In the genomic region with DNA sequence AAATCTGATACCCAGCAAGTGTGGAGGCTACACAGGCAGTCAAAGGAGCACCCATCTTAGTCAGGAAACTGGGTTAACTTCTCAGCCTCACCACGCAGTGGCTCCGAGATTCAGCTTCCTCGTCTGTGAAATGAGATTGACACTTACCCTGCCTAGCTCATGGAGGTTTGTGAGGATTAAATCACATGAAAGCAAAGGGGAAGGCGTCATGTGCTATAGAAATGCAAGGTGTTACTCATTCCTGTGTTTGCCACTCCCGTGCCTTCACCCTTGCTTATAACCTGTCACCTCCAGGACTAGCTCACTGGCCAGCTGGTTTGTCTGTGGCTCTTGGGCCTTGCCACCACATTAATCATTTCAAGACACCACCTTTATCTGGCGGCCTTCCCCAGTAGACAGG, we compare ENCODE assay signal across 12 cellular contexts.
DNase-seq lines count a peak whose midpoint lies in the region; ATAC-seq and TF ChIP-seq lines count a peak whose summit lies in the region.
"Had no signal": no experiment of that assay in that cellular context is flagged by ENCODE, and none has a peak within 500 bp of the region (broad histone marks: within the 10 kb centered on the region; RNA-seq: fewer than 3 reads in every experiment).

No MANE protein-coding gene starts in this region.

- peaks cover 71% of the 10 kb centered on the region for H3K4me1 ChIP-seq in vagina

- no peaks in the 10 kb centered on the region for H3K9me3 Mint-ChIP-seq in stimulated activated naive CD8-positive, alpha-beta T cell treated with anti-CD3 and anti-CD28 coated beads, Interleukin-15, amount 100 ng/mL, for 72 hours
- no peaks in the 10 kb centered on the region for H3K9me3 Mint-ChIP-seq in immature natural killer cell
- H3K9me3 Mint-ChIP-seq: T-cell had no signal

- no peaks in the 10 kb centered on the region for H3K27me3 ChIP-seq in vagina
- H3K27me3 ChIP-seq: testis had no signal

- H3K4me1 Mint-ChIP-seq in stimulated activated naive CD8-positive, alpha-beta T cell treated with anti-CD3 and anti-CD28 coated beads, Interleukin-15, amount 100 ng/mL, for 72 hours = peaks cover 33% of the 10 kb centered on the region
- H3K4me1 Mint-ChIP-seq in immature natural killer cell = peaks cover 39 to 52% of the 10 kb centered on the region in 2 donors

- no peak for DNase-seq in stimulated activated naive CD8-positive, alpha-beta T cell treated with anti-CD3 and anti-CD28 coated beads, Interleukin-15, Interleukin-2, amounts not matched to agents 100 U/mL and 50 U/mL, for 24 hours
- no peak for DNase-seq in stimulated activated naive CD8-positive, alpha-beta T cell treated with anti-CD3 and anti-CD28 coated beads, Interleukin-15, amount 100 ng/mL, for 72 hours
- DNase-seq in SW480 (ENCODE audit: low spot score) = peak; percentile 16
- peak; percentile 49 to 58 (median 56) for DNase-seq in immature natural killer cell
- DNase-seq in vagina (ENCODE audit: extremely low spot score in 2 of 2) = no peak
- DNase-seq: activated T-cell treated with anti-CD3 and anti-CD28 coated beads, Interleukin-2, amount 50 U/mL, for 48 hours; NCI-H1417 treated with DMSO at 0.1 percent for 48 hours; testis had no signal

- H3K4me3 ChIP-seq in vagina = no peak overlapping the region
- H3K4me3 ChIP-seq: testis had no signal

- peak overlapping the region; percentile 70 for H3K27ac ChIP-seq in vagina
- H3K27ac ChIP-seq: testis had no signal

- H3K9me3 ChIP-seq in vagina = no peaks in the 10 kb centered on the region
- H3K9me3 ChIP-seq: testis had no signal

- ATAC-seq in stimulated activated naive CD8-positive, alpha-beta T cell treated with anti-CD3 and anti-CD28 coated beads, Interleukin-15, Interleukin-2, amounts not matched to agents 100 U/mL and 50 U/mL, for 24 hours = peak; percentile 5
- no peak for ATAC-seq in stimulated activated naive CD8-positive, alpha-beta T cell treated with anti-CD3 and anti-CD28 coated beads, Interleukin-15, amount 100 ng/mL, for 72 hours
- ATAC-seq in HG03108 (IDR thresholded peaks at IDR 0.05; ENCODE audit: unreplicated experiment) (no peak), HG02884 (IDR thresholded peaks at IDR 0.05; ENCODE audit: unreplicated experiment) (no peak), GM18867 (IDR thresholded peaks at IDR 0.05; ENCODE audit: unreplicated experiment) (no peak)
- ATAC-seq: T-cell had no signal

- peaks cover 6 to 18% (median 16%) of the 10 kb centered on the region in 3 donors for H3K36me3 Mint-ChIP-seq in immature natural killer cell

- no peaks in the 10 kb centered on the region for H3K27me3 Mint-ChIP-seq in stimulated activated naive CD8-positive, alpha-beta T cell treated with anti-CD3 and anti-CD28 coated beads, Interleukin-15, amount 100 ng/mL, for 72 hours
- peaks cover 0 to 4% (median 2%) of the 10 kb centered on the region in 3 donors for H3K27me3 Mint-ChIP-seq in immature natural killer cell (ENCODE audit: low read depth in 3 of 3)
- H3K27me3 Mint-ChIP-seq: T-cell had no signal

- H3K27ac Mint-ChIP-seq in stimulated activated naive CD8-positive, alpha-beta T cell treated with anti-CD3 and anti-CD28 coated beads, Interleukin-15, amount 100 ng/mL, for 72 hours = no peak overlapping the region
- H3K27ac Mint-ChIP-seq in immature natural killer cell = peak overlapping the region; percentile 19 to 88 (median 72)
- H3K27ac Mint-ChIP-seq: T-cell had no signal

- H3K4me3 Mint-ChIP-seq in stimulated activated naive CD8-positive, alpha-beta T cell treated with anti-CD3 and anti-CD28 coated beads, Interleukin-15, amount 100 ng/mL, for 72 hours = no peak overlapping the region
- peak overlapping the region in 3 of 5 donors; percentile 7 to 34 (median 20) for H3K4me3 Mint-ChIP-seq in immature natural killer cell
- H3K4me3 Mint-ChIP-seq: T-cell had no signal

- intact Hi-C loops in vagina (cut with DNase I) = no loop called here

- no peaks in the 10 kb centered on the region for H3K36me3 ChIP-seq in vagina

- TF ChIP-seq POLR2A in vagina (IDR thresholded peaks at IDR 0.05) = no peak

- no peak for TF ChIP-seq CTCF in vagina (IDR thresholded peaks at IDR 0.05)

Comparison
In these comparisons a context has a peak if more than half of its experiments do, and no peak if none do; other contexts are left out.
1. DNase-seq: peak in SW480 (single experiment) and immature natural killer cell (3 of 3); none in stimulated activated naive CD8-positive, alpha-beta T cell treated with anti-CD3 and anti-CD28 coated beads, Interleukin-15, Interleukin-2, amounts not matched to agents 100 U/mL and 50 U/mL, for 24 hours (single experiment), stimulated activated naive CD8-positive, alpha-beta T cell treated with anti-CD3 and anti-CD28 coated beads, Interleukin-15, amount 100 ng/mL, for 72 hours (0 of 2) and vagina (0 of 2).
2. H3K27ac Mint-ChIP-seq: peak in immature natural killer cell (6 of 6); none in stimulated activated naive CD8-positive, alpha-beta T cell treated with anti-CD3 and anti-CD28 coated beads, Interleukin-15, amount 100 ng/mL, for 72 hours (0 of 2).
3. H3K4me3 Mint-ChIP-seq: peak in immature natural killer cell (3 of 5); none in stimulated activated naive CD8-positive, alpha-beta T cell treated with anti-CD3 and anti-CD28 coated beads, Interleukin-15, amount 100 ng/mL, for 72 hours (0 of 2).